In the genomic region with DNA sequence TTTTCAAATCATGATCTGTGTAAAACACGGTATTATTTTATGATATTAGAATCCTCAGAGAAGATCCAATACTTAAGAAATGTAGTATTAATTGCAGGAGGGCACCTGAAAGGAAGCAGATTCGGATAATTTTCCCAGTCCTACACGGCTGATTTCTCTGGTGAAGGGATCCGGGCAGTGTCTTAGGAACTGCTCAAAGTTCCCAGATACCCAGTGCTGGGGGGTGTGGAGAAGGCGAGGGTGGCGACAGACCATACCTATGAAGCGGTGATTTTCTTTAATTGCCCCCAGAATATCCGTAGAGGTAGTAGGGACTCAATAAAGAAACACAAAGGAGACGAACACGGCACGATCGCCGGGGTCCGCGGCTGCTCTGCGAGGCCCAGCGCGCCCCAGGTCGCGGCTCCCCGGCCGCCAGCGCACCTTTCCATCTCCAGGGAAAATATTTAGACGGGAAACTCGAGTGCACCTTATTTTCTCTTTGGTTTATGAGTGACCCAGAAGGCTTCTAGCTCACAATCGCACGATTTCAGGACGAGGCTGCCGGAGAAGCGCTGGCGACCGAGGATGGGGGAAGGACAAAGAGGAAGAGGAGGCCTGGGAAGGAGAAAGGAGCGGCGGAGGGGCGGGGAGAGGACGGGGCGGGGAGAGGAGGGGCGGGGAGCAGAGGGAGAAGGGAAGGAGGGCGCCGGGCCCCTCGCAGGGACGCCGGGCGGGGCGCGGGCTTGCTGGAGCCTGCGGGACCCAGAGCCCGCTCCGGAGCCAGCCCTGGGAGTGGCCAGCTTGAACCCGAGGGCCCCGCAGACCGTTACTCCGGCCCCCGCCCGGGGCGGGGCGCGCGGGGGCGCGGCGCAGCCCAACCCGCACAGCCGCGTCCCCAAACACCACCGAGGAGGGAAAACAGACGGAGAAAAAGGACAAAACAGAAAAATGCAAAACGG, we compare ENCODE assay signal across 9 cellular contexts. TPM values are rescaled to one million over a fixed set of nuclear protein-coding genes. Genes with fewer than 3 reads are reported as not detected.
DNase-seq lines count a peak whose midpoint lies in the region; ATAC-seq, FAIRE-seq and TF ChIP-seq lines count a peak whose summit lies in the region.
"Had no signal": no experiment of that assay in that cellular context is flagged by ENCODE, and none has a peak within 500 bp of the region (broad histone marks: within the 10 kb centered on the region; RNA-seq: fewer than 3 reads in every experiment).

No MANE protein-coding gene starts in this region.

- DNase-seq in NCI-H146 (lab: John Stamatoyannopoulos, UW) (peak; percentile 91), coronary artery (ENCODE audit: low spot score) (no peak), naive B cell (no peak), frontal cortex (ENCODE audit: low spot score in 2 of 2) (no peak)

- H3K4me3 Mint-ChIP-seq in naive B cell: peak overlapping the region in 7 of 8 donors; percentile 25 to 80 (median 65)

- H3K9me3 Mint-ChIP-seq in naive B cell: peaks cover 0 to 7% (median 2%) of the 10 kb centered on the region in 7 donors

- peak overlapping the region; percentile 57 for H3K4me3 ChIP-seq in coronary artery

- peak overlapping the region in 2 of 6 donors; percentile 76 to 81 for H3K27ac Mint-ChIP-seq in naive B cell

- no peak for FAIRE-seq in frontal cortex (lab: Jason Lieb, UNC)
- FAIRE-seq: TTC549 had no signal

- H3K27me3 Mint-ChIP-seq in naive B cell: peaks cover 54 to 82% (median 73%) of the 10 kb centered on the region in 3 donors

- TF ChIP-seq CTCF in C4-2B (conservative IDR thresholded peaks at IDR 0.05) (no peak), coronary artery (IDR thresholded peaks at IDR 0.05) (no peak)

- H3K36me3 Mint-ChIP-seq in naive B cell: peaks cover 4 to 18% of the 10 kb centered on the region in 2 donors

- H3K27ac ChIP-seq in C4-2B (peak overlapping the region; percentile 53), coronary artery (no peak overlapping the region)

- peaks cover 12 to 16% (median 12%) of the 10 kb centered on the region in 3 donors for H3K4me1 Mint-ChIP-seq in naive B cell

- ATAC-seq in naive B cell (ENCODE audit: low read depth in 2 of 2): no peak
- no peak for ATAC-seq in GM18520 (IDR thresholded peaks at IDR 0.05; ENCODE audit: unreplicated experiment)
- no peak for ATAC-seq in GM19395 (IDR thresholded peaks at IDR 0.05; ENCODE audit: unreplicated experiment)
- no peak for ATAC-seq in HG02798 (IDR thresholded peaks at IDR 0.05; ENCODE audit: poor library complexity, unreplicated experiment)

RNA-seq across cellular contexts. Expression of a gene that starts 1.2 kb away (rescaled TPM):
- not detected for polyA plus RNA-seq in naive B cell (ENCODE audit: low read depth in 6 of 6)
- 345 TPM for total RNA-seq in frontal cortex
